16 cellular contexts compared by ENCODE assay signal in genomic region chr22:25327018-25327755, GRCh38.
A peak's percentile ranks its signal among the peaks of the same experiment; 100 is the strongest.
DNase-seq lines count a peak whose midpoint lies in the region; ATAC-seq and TF ChIP-seq lines count a peak whose summit lies in the region.
"Had no signal": no experiment of that assay in that cellular context is flagged by ENCODE, and none has a peak within 500 bp of the region (broad histone marks: within the 10 kb centered on the region; RNA-seq: fewer than 3 reads in every experiment).

No MANE protein-coding gene starts in this region.

- H3K4me3 ChIP-seq in GM23338 (no peak overlapping the region), neural progenitor cell (no peak overlapping the region)

- no peak overlapping the region for H2AFZ ChIP-seq in GM23338
- H2AFZ ChIP-seq in neural progenitor cell (replicated peaks): peak overlapping the region; percentile 34

- no peak overlapping the region for H3K9ac ChIP-seq in neural progenitor cell

- H3K9me2 ChIP-seq in GM23338 (ENCODE audit: insufficient read depth): no peaks in the 10 kb centered on the region

- H3K36me3 Mint-ChIP-seq in GM23338 (ENCODE audit: low read depth) (no peaks in the 10 kb centered on the region), neural progenitor cell (no peaks in the 10 kb centered on the region), T-helper 17 cell (ENCODE audit: low read depth) (no peaks in the 10 kb centered on the region)

- H3K36me3 ChIP-seq in GM23338 (ENCODE audit: insufficient read depth) (no peaks in the 10 kb centered on the region), neural progenitor cell (no peaks in the 10 kb centered on the region)

- H3K9me3 ChIP-seq in neural progenitor cell (ENCODE audit: low read depth) (no peaks in the 10 kb centered on the region), T-helper 17 cell (ENCODE audit: control insufficient read depth, low read length, poor library complexity, severe bottlenecking) (no peaks in the 10 kb centered on the region)

- peak; percentile 52 for ATAC-seq in GM23338
- no peak for ATAC-seq in T-helper 17 cell
- no peak for ATAC-seq in GM18502 (IDR thresholded peaks at IDR 0.05; ENCODE audit: poor library complexity, unreplicated experiment)

- TF ChIP-seq CTCF in GM23338 (conservative IDR thresholded peaks at IDR 0.05; ENCODE audit: low read depth in 2 of 2) (no peak), neural progenitor cell (IDR thresholded peaks at IDR 0.05) (no peak)

- H3F3A ChIP-seq in GM23338 (replicated peaks; ENCODE audit: low read depth) (no peaks in the 10 kb centered on the region), neural progenitor cell (ENCODE audit: low read depth) (no peaks in the 10 kb centered on the region)

- H3K27ac ChIP-seq in GM23338 (ENCODE audit: low read depth) (no peak overlapping the region), neural progenitor cell (no peak overlapping the region)
- H3K27ac ChIP-seq: HL-60 had no signal

- H3K4me2 ChIP-seq in GM23338 (no peak overlapping the region), neural progenitor cell (no peak overlapping the region)

- H3K4me1 Mint-ChIP-seq in GM23338 (no peaks in the 10 kb centered on the region), neural progenitor cell (no peaks in the 10 kb centered on the region), T-helper 17 cell (no peaks in the 10 kb centered on the region)

- H3K79me2 ChIP-seq in GM23338 (replicated peaks; ENCODE audit: insufficient read depth) (no peaks in the 10 kb centered on the region), neural progenitor cell (ENCODE audit: low read depth) (no peaks in the 10 kb centered on the region)

- no peak overlapping the region for H3K4me3 Mint-ChIP-seq in GM23338
- H3K4me3 Mint-ChIP-seq in neural progenitor cell: no peak overlapping the region
- H3K4me3 Mint-ChIP-seq in T-helper 17 cell: no peak overlapping the region
- H3K4me3 Mint-ChIP-seq: B cell; CD4-positive, alpha-beta T cell; HFFc6; IgD-negative memory B cell had no signal

- DNase-seq in GM23338 (ENCODE audit: low spot score): no peak
- peak; percentile 11 for DNase-seq in SW480 (ENCODE audit: low spot score)
- DNase-seq in neural progenitor cell (ENCODE audit: low spot score): no peak
- no peak for DNase-seq in DMS53 treated with DMSO at 0.1 percent for 48 hours (lab: John Stamatoyannopoulos, UW; ENCODE audit: unreplicated experiment)
- DNase-seq in T-helper 17 cell: no peak
- no peak for DNase-seq in activated T-cell treated with anti-CD3 and anti-CD28 coated beads, Interleukin-2, amount 50 U/mL, for 48 hours
- DNase-seq: C1 segment of cervical spinal cord; CD4-positive, alpha-beta T cell; DMS79 treated with DMSO at 0.1 percent for 48 hours; GDM1; HCEC 1CT; HFFc6 had no signal

- peaks cover 4% of the 10 kb centered on the region for H3K27me3 Mint-ChIP-seq in GM23338 (ENCODE audit: insufficient read depth, low read depth, poor library complexity)
- H3K27me3 Mint-ChIP-seq in neural progenitor cell (ENCODE audit: insufficient read depth, low read depth): peaks cover 2% of the 10 kb centered on the region
- peaks cover 16% of the 10 kb centered on the region for H3K27me3 Mint-ChIP-seq in T-helper 17 cell
- H3K27me3 Mint-ChIP-seq: B cell had no signal

- H3K4me1 ChIP-seq in GM23338 (ENCODE audit: insufficient read depth) (no peaks in the 10 kb centered on the region), neural progenitor cell (no peaks in the 10 kb centered on the region)

- H3K27ac Mint-ChIP-seq in GM23338: no peak overlapping the region
- H3K27ac Mint-ChIP-seq in neural progenitor cell: no peak overlapping the region
- H3K27ac Mint-ChIP-seq in T-helper 17 cell: no peak overlapping the region
- H3K27ac Mint-ChIP-seq: B cell; CD4-positive, alpha-beta T cell; HFFc6; IgD-negative memory B cell had no signal

- H3K27me3 ChIP-seq in GM23338 (ENCODE audit: insufficient read depth): no peaks in the 10 kb centered on the region
- H3K27me3 ChIP-seq in neural progenitor cell: no peaks in the 10 kb centered on the region

- H4K20me1 ChIP-seq in GM23338 (replicated peaks; ENCODE audit: insufficient read depth): no peaks in the 10 kb centered on the region
- no peaks in the 10 kb centered on the region for H4K20me1 ChIP-seq in neural progenitor cell (ENCODE audit: low read depth)

- H3K9me3 Mint-ChIP-seq in GM23338 (no peaks in the 10 kb centered on the region), neural progenitor cell (no peaks in the 10 kb centered on the region)
- H3K9me3 Mint-ChIP-seq: CD4-positive, alpha-beta T cell; IgD-negative memory B cell had no signal

TF ChIP-seq in GM23338, 12 proteins besides CTCF, POLR2A, EP300 and RAD21:
- TF ChIP-seq, protein P1, sequence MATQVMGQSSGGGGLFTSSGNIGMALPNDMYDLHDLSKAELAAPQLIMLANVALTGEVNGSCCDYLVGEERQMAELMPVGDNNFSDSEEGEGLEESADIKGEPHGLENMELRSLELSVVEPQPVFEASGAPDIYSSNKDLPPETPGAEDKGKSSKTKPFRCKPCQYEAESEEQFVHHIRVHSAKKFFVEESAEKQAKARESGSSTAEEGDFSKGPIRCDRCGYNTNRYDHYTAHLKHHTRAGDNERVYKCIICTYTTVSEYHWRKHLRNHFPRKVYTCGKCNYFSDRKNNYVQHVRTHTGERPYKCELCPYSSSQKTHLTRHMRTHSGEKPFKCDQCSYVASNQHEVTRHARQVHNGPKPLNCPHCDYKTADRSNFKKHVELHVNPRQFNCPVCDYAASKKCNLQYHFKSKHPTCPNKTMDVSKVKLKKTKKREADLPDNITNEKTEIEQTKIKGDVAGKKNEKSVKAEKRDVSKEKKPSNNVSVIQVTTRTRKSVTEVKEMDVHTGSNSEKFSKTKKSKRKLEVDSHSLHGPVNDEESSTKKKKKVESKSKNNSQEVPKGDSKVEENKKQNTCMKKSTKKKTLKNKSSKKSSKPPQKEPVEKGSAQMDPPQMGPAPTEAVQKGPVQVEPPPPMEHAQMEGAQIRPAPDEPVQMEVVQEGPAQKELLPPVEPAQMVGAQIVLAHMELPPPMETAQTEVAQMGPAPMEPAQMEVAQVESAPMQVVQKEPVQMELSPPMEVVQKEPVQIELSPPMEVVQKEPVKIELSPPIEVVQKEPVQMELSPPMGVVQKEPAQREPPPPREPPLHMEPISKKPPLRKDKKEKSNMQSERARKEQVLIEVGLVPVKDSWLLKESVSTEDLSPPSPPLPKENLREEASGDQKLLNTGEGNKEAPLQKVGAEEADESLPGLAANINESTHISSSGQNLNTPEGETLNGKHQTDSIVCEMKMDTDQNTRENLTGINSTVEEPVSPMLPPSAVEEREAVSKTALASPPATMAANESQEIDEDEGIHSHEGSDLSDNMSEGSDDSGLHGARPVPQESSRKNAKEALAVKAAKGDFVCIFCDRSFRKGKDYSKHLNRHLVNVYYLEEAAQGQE (IDR thresholded peaks at IDR 0.05; ENCODE audit: unreplicated experiment): no peak
- TF ChIP-seq JUNB (IDR thresholded peaks at IDR 0.05; ENCODE audit: unreplicated experiment) (no peak), STAT1 (IDR thresholded peaks at IDR 0.05; ENCODE audit: unreplicated experiment) (no peak), EZH2 (IDR thresholded peaks at IDR 0.05; ENCODE audit: low read depth, unreplicated experiment) (no peak)
